In genomic region chr5:108637110-108637509, GRCh38 we compare ENCODE assay signal across 16 cellular contexts.
A peak's percentile ranks its signal among the peaks of the same experiment; 100 is the strongest.
DNase-seq lines count a peak whose midpoint lies in the region; ATAC-seq and TF ChIP-seq lines count a peak whose summit lies in the region.
"Had no signal": no experiment of that assay in that cellular context is flagged by ENCODE, and none has a peak within 500 bp of the region (broad histone marks: within the 10 kb centered on the region; RNA-seq: fewer than 3 reads in every experiment).

No MANE protein-coding gene starts in this region.

- no peak overlapping the region for H4K8ac ChIP-seq in neuronal stem cell (ENCODE audit: low read depth, low read length)

- DNase-seq in AG10803 (ENCODE audit: low read depth) = peak; percentile 62
- DNase-seq in SKM-1 (lab: John Stamatoyannopoulos, UW; ENCODE audit: unreplicated experiment) = peak; percentile 25
- DNase-seq in fibroblast of mammary gland (ENCODE audit: low read depth) = peak; percentile 81
- no peak for DNase-seq in nephron progenitor cell
- DNase-seq in neuronal stem cell (ENCODE audit: low spot score) = no peak
- DNase-seq in NCI-H2171 (lab: John Stamatoyannopoulos, UW) = no peak
- DNase-seq: activated CD8-positive, alpha-beta T cell treated with anti-CD3 and anti-CD28 coated beads for 36 hours; aorta; COR-L47; NCI-H1105; NCI-H2171 treated with DMSO at 0.1 percent for 48 hours; testis had no signal

- H3K4me3 ChIP-seq in AG10803 (ENCODE audit: low read length) (no peak overlapping the region), HUES64 (ENCODE audit: low read length) (no peak overlapping the region), fibroblast of mammary gland (ENCODE audit: control insufficient read depth, low read depth, low read length) (no peak overlapping the region), neuronal stem cell (ENCODE audit: low read length in 2 of 2) (no peak overlapping the region)
- H3K4me3 ChIP-seq: esophagus muscularis mucosa, SK-N-MC, testis had no signal

- no peaks in the 10 kb centered on the region for H3K79me1 ChIP-seq in neuronal stem cell (ENCODE audit: low read depth, low read length)

- H2BK120ac ChIP-seq in neuronal stem cell (ENCODE audit: low read depth, low read length) = no peak overlapping the region

- no peak overlapping the region for H3K18ac ChIP-seq in neuronal stem cell (ENCODE audit: low read length)

- no peak overlapping the region for H2BK5ac ChIP-seq in neuronal stem cell (ENCODE audit: low read length)

- no peak overlapping the region for H3K9ac ChIP-seq in HUES64 (ENCODE audit: low read depth, low read length)
- H3K9ac ChIP-seq in neuronal stem cell (ENCODE audit: low read depth, low read length, poor library complexity) = no peak overlapping the region

- no peak overlapping the region for H3K23ac ChIP-seq in neuronal stem cell (ENCODE audit: low read depth, low read length, poor library complexity)

- H3K4me1 Mint-ChIP-seq in nephron progenitor cell = peaks cover 14% of the 10 kb centered on the region

- no peaks in the 10 kb centered on the region for H3K27me3 ChIP-seq in HUES64 (ENCODE audit: insufficient read depth, low read length)
- no peaks in the 10 kb centered on the region for H3K27me3 ChIP-seq in neuronal stem cell (ENCODE audit: control insufficient read depth in 3 of 3, insufficient read depth in 3 of 3, low read depth in 1 of 3, low read length in 3 of 3)
- H3K27me3 ChIP-seq: esophagus muscularis mucosa, testis had no signal

- no peaks in the 10 kb centered on the region for H3K36me3 ChIP-seq in HUES64 (ENCODE audit: insufficient read depth, low read length)
- H3K36me3 ChIP-seq in neuronal stem cell (replicated peaks in 1 of 2; ENCODE audit: control insufficient read depth in 2 of 2, insufficient read depth in 2 of 2, low read length in 2 of 2) = no peaks in the 10 kb centered on the region
- H3K36me3 ChIP-seq: esophagus muscularis mucosa had no signal

- H3K4me3 Mint-ChIP-seq in nephron progenitor cell = no peak overlapping the region
- H3K4me3 Mint-ChIP-seq: activated CD8-positive, alpha-beta T cell treated with anti-CD3 and anti-CD28 coated beads for 36 hours had no signal

- no peak overlapping the region for H2AK5ac ChIP-seq in neuronal stem cell (ENCODE audit: low read depth, low read length)

- no peak overlapping the region for H2BK15ac ChIP-seq in neuronal stem cell (ENCODE audit: low read length)

- no peak for ATAC-seq in GM21360 (IDR thresholded peaks at IDR 0.05; ENCODE audit: unreplicated experiment)
- ATAC-seq: activated CD8-positive, alpha-beta T cell treated with anti-CD3 and anti-CD28 coated beads for 36 hours had no signal

- H3K9me3 ChIP-seq in HUES64 (ENCODE audit: insufficient read depth, low read depth, low read length) (no peaks in the 10 kb centered on the region), neuronal stem cell (replicated peaks in 1 of 2; ENCODE audit: control insufficient read depth in 2 of 2, insufficient read depth in 1 of 2, low read depth in 1 of 2, low read length in 2 of 2) (no peaks in the 10 kb centered on the region)
- H3K9me3 ChIP-seq: esophagus muscularis mucosa, testis had no signal

- TF ChIP-seq CTCF in AG10803 (conservative IDR thresholded peaks at IDR 0.05; ENCODE audit: low read length) (no peak), fibroblast of mammary gland (conservative IDR thresholded peaks at IDR 0.05; ENCODE audit: control insufficient read depth, insufficient read depth, low read depth, low read length) (no peak), nephron progenitor cell (IDR thresholded peaks at IDR 0.05) (no peak)

- H3K27ac Mint-ChIP-seq in nephron progenitor cell = no peak overlapping the region
- H3K27ac Mint-ChIP-seq: activated CD8-positive, alpha-beta T cell treated with anti-CD3 and anti-CD28 coated beads for 36 hours had no signal

- no peak overlapping the region for H2AFZ ChIP-seq in neuronal stem cell (ENCODE audit: low read length)

- H3K27me3 Mint-ChIP-seq in nephron progenitor cell (ENCODE audit: low read depth, poor library complexity) = no peaks in the 10 kb centered on the region
- H3K27me3 Mint-ChIP-seq: activated CD8-positive, alpha-beta T cell treated with anti-CD3 and anti-CD28 coated beads for 36 hours had no signal

- WGBS in HUES64 = no CpG with 5 or more reads among the region's 1 CpG
- no CpG with 5 or more reads among the region's 1 CpG for WGBS in neuronal stem cell (ENCODE audit: extremely low coverage in 2 of 2, insufficient read length in 2 of 2, insufficient replicate concordance in 1 of 2), 2 donors

- peak overlapping the region; percentile 87 for H3K27ac ChIP-seq in HUES64 (ENCODE audit: low read depth, low read length)
- no peak overlapping the region for H3K27ac ChIP-seq in neuronal stem cell (replicated peaks; ENCODE audit: low read length)
- H3K27ac ChIP-seq: esophagus muscularis mucosa, SK-N-MC, testis had no signal

- H3K4me2 ChIP-seq in neuronal stem cell (ENCODE audit: insufficient read depth, low read length, poor library complexity, severe bottlenecking) = no peak overlapping the region

- no peak overlapping the region for H4K91ac ChIP-seq in neuronal stem cell (ENCODE audit: low read depth, low read length, poor library complexity)

- H3K4me1 ChIP-seq in HUES64 (ENCODE audit: insufficient read depth, low read length) (peaks cover 28% of the 10 kb centered on the region), neuronal stem cell (ENCODE audit: control insufficient read depth in 2 of 2, insufficient read depth in 1 of 2, low read depth in 1 of 2, low read length in 2 of 2) (peaks cover under 1 to 2% of the 10 kb centered on the region in 2 donors)
- H3K4me1 ChIP-seq: testis had no signal

- H2BK12ac ChIP-seq in neuronal stem cell (ENCODE audit: low read length) = no peak overlapping the region

- H3K9me3 Mint-ChIP-seq in nephron progenitor cell = no peaks in the 10 kb centered on the region
- H3K9me3 Mint-ChIP-seq: activated CD8-positive, alpha-beta T cell treated with anti-CD3 and anti-CD28 coated beads for 36 hours had no signal

- no peak overlapping the region for H3K4ac ChIP-seq in neuronal stem cell (ENCODE audit: low read length)

- H3K14ac ChIP-seq in neuronal stem cell (ENCODE audit: low read length) = no peak overlapping the region

- H3K36me3 Mint-ChIP-seq in nephron progenitor cell (ENCODE audit: low read depth) = no peaks in the 10 kb centered on the region

Comparison
In these comparisons a context has a peak if more than half of its experiments do, and no peak if none do; other contexts are left out.
1. DNase-seq: peak in AG10803 (single experiment), SKM-1 (single experiment) and fibroblast of mammary gland (single experiment); none in nephron progenitor cell (single experiment), neuronal stem cell (single experiment) and NCI-H2171 (single experiment).